19 cellular contexts compared by ENCODE assay signal in the genomic region with DNA sequence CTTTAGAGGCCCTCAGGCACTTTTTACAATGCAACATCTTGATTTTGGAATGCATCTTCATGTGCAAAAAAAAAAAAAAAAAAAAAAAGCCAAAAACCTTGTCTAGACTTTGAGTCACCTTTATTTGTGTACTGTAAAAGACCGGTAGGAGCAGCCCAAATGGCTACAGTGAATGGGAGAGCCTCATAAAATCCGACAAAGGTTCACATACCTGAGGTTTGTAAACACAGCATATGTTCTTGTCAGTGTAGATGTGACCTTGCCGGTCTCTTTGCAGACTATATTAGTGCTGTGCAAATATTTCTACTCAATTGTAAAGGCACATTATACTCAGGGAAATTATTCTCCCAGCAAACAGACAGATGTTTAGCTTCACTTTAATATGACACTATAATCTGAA.
DNase-seq lines count a peak whose midpoint lies in the region; ATAC-seq, FAIRE-seq and TF ChIP-seq lines count a peak whose summit lies in the region.
"Had no signal": no experiment of that assay in that cellular context is flagged by ENCODE, and none has a peak within 500 bp of the region (broad histone marks: within the 10 kb centered on the region; RNA-seq: fewer than 3 reads in every experiment).

No MANE protein-coding gene starts in this region.

- H3K4me3 ChIP-seq in bronchial epithelial cell (ENCODE audit: low read depth, low read length) (no peak overlapping the region), smooth muscle cell (no peak overlapping the region)
- H3K4me3 ChIP-seq: BLaER1 treated with 17β-estradiol and CSF1 and Interleukin-3, amounts not matched to agents 10 nM and 100 nM; MG63; SJSA1 had no signal

- peaks cover 8% of the 10 kb centered on the region for H3K27me3 Mint-ChIP-seq in nephron (ENCODE audit: low read depth)

- H3K36me3 Mint-ChIP-seq in nephron (ENCODE audit: low read depth) = no peaks in the 10 kb centered on the region

- H3K4me2 ChIP-seq in smooth muscle cell = no peak overlapping the region
- H3K4me2 ChIP-seq: BLaER1 treated with 17β-estradiol and CSF1 and Interleukin-3, amounts not matched to agents 10 nM and 100 nM; KMS-11 had no signal

- ATAC-seq in HG03565 (IDR thresholded peaks at IDR 0.05; ENCODE audit: unreplicated experiment) = no peak

- no peaks in the 10 kb centered on the region for H3K9me3 ChIP-seq in smooth muscle cell (replicated peaks; ENCODE audit: low read depth)
- H3K9me3 ChIP-seq: BLaER1 treated with 17β-estradiol and CSF1 and Interleukin-3, amounts not matched to agents 10 nM and 100 nM; MG63; SJSA1 had no signal

- 78% methylated on average over 3 of the region's 3 CpGs for WGBS in smooth muscle cell (ENCODE audit: low lambda C conversion rate)

- H3K27me3 ChIP-seq in bronchial epithelial cell (ENCODE audit: control insufficient read depth, insufficient read depth, low read length) (no peaks in the 10 kb centered on the region), smooth muscle cell (ENCODE audit: low read depth) (no peaks in the 10 kb centered on the region)
- H3K27me3 ChIP-seq: BLaER1 treated with 17β-estradiol and CSF1 and Interleukin-3, amounts not matched to agents 10 nM and 100 nM; MG63; SJSA1 had no signal

- H3K9ac ChIP-seq in smooth muscle cell (ENCODE audit: low read depth) = no peak overlapping the region
- H3K9ac ChIP-seq: BLaER1 treated with 17β-estradiol and CSF1 and Interleukin-3, amounts not matched to agents 10 nM and 100 nM; KMS-11 had no signal

- no peaks in the 10 kb centered on the region for H3K4me1 ChIP-seq in smooth muscle cell (ENCODE audit: low read depth)
- H3K4me1 ChIP-seq: SJSA1 had no signal

- no peak overlapping the region for H3K27ac ChIP-seq in smooth muscle cell (ENCODE audit: low read depth)
- H3K27ac ChIP-seq: BLaER1 treated with 17β-estradiol and CSF1 and Interleukin-3, amounts not matched to agents 10 nM and 100 nM; KMS-11; SJSA1 had no signal

- no peaks in the 10 kb centered on the region for H4K20me1 ChIP-seq in smooth muscle cell (ENCODE audit: low read depth)
- H4K20me1 ChIP-seq: BLaER1 treated with 17β-estradiol and CSF1 and Interleukin-3, amounts not matched to agents 10 nM and 100 nM had no signal

- no peak for FAIRE-seq in bronchial epithelial cell (lab: Jason Lieb, UNC)
- FAIRE-seq in RCC 7860 (lab: Jason Lieb, UNC) = no peak
- FAIRE-seq: GM12891 had no signal

- peaks cover 63% of the 10 kb centered on the region for H3K4me1 Mint-ChIP-seq in nephron

- no peak for TF ChIP-seq CTCF in bronchial epithelial cell (IDR thresholded peaks at IDR 0.05; ENCODE audit: insufficient read depth, low read length, severe bottlenecking)
- no peak for TF ChIP-seq CTCF in nephron (IDR thresholded peaks at IDR 0.05; ENCODE audit: unreplicated experiment in 3 of 3)
- no peak for TF ChIP-seq CTCF in smooth muscle cell (IDR thresholded peaks at IDR 0.05; ENCODE audit: borderline replicate concordance, insufficient read depth, poor library complexity, severe bottlenecking)

- peaks cover 2% of the 10 kb centered on the region for H3K9me3 Mint-ChIP-seq in nephron

- no peaks in the 10 kb centered on the region for H3K79me2 ChIP-seq in smooth muscle cell (ENCODE audit: low read depth)

- DNase-seq in NCI-H2196 (lab: John Stamatoyannopoulos, UW; ENCODE audit: unreplicated experiment) (peak; percentile 33), NCI-H2196 treated with DMSO at 0.1 percent for 48 hours (lab: John Stamatoyannopoulos, UW; ENCODE audit: unreplicated experiment) (no peak), NCI-H510A treated with DMSO at 0.1 percent for 48 hours (lab: John Stamatoyannopoulos, UW) (peak; percentile 66), bronchial epithelial cell (ENCODE audit: low read depth) (peak; percentile 18), RCC 7860 (ENCODE audit: low spot score) (no peak), smooth muscle cell (lab: John Stamatoyannopoulos, UW; ENCODE audit: unreplicated experiment) (no peak)
- DNase-seq: 8988T, DMS79, GOT3, MG63, NCI-H1105 treated with DMSO at 0.1 percent for 48 hours, NCI-H187, NCI-H82 had no signal

- H2AFZ ChIP-seq in smooth muscle cell (ENCODE audit: low read depth) = no peak overlapping the region

- no peaks in the 10 kb centered on the region for H3F3A ChIP-seq in smooth muscle cell (ENCODE audit: low read depth)

- H3K4me3 Mint-ChIP-seq in nephron = no peak overlapping the region

- H3K36me3 ChIP-seq in bronchial epithelial cell (ENCODE audit: control insufficient read depth, insufficient read depth, low read length) (no peaks in the 10 kb centered on the region), smooth muscle cell (ENCODE audit: low read depth) (no peaks in the 10 kb centered on the region)
- H3K36me3 ChIP-seq: BLaER1 treated with 17β-estradiol and CSF1 and Interleukin-3, amounts not matched to agents 10 nM and 100 nM; MG63; SJSA1 had no signal

- H3K27ac Mint-ChIP-seq in nephron = peak overlapping the region in 2 of 3 experiments; percentile 54 to 72

Comparison
In these comparisons a context has a peak if more than half of its experiments do, and no peak if none do; other contexts are left out.
1. DNase-seq: peak in NCI-H2196 (single experiment), NCI-H510A treated with DMSO at 0.1 percent for 48 hours (single experiment) and bronchial epithelial cell (single experiment); none in NCI-H2196 treated with DMSO at 0.1 percent for 48 hours (single experiment), RCC 7860 (single experiment) and smooth muscle cell (single experiment).